ENCODE assay signal across 37 cellular contexts in the genomic region with DNA sequence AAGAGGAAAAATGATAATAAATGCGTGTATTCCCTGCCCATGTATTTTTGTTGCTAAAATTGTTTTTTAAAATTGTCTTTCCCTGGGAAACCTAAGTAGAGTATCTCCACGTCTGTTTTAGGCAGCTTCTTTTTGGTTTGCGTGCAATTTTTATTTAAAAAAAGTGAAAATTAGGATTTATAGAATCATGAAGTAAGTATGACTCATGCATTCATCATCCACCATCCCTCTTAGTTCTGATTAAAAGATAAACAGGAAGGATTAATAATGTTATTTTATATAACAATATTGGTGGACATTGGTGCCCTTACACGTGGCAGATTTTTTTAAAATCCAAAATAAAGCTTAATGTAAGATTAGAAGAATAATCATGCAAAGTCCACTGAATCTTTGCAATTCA.
"Had no signal": no experiment of that assay in that cellular context is flagged by ENCODE, and none has a peak within 500 bp of the region (broad histone marks: within the 10 kb centered on the region; RNA-seq: fewer than 3 reads in every experiment).

No MANE protein-coding gene starts in this region.

- H3K27ac ChIP-seq: adrenal gland, body of pancreas, brain microvascular endothelial cell, breast epithelium, VCaP had no signal

- H3K36me3 ChIP-seq: adrenal gland, brain microvascular endothelial cell, breast epithelium had no signal

- H3K27me3 Mint-ChIP-seq: activated CD4-positive, alpha-beta memory T cell treated with anti-CD3 and anti-CD28 coated beads for 36 hours; activated CD8-positive, alpha-beta T cell treated with anti-CD3 and anti-CD28 coated beads for 36 hours; activated naive CD8-positive, alpha-beta T cell treated with anti-CD3 and anti-CD28 coated beads for 36 hours had no signal

- DNase-seq: activated B cell treated with CpG ODN at 0.5 μM for 24 hours; activated CD4-positive, alpha-beta memory T cell treated with anti-CD3 and anti-CD28 coated beads for 36 hours; activated CD4-positive, alpha-beta T cell treated with anti-CD3 and anti-CD28 coated beads for 4 hours; activated CD4-positive, alpha-beta T cell treated with anti-CD3 and anti-CD28 coated beads, Interleukin-2, amount 10 ng/mL, durations not matched to agents 24 days and 14 days; activated CD4-positive, alpha-beta T cell treated with anti-CD3 and anti-CD28 coated beads, Interleukin-2, amount 50 U/mL, for 1 hour; activated CD4-positive, alpha-beta T cell treated with anti-CD3 and anti-CD28 coated beads, Interleukin-2, amount 50 U/mL, for 4 hours; activated CD4-positive, CD25-positive, alpha-beta regulatory T cell treated with anti-CD3 and anti-CD28 coated beads, Interleukin-2, amount 50 U/mL, for 72 hours; activated CD8-positive, alpha-beta memory T cell treated with anti-CD3 and anti-CD28 coated beads, Interleukin-2, amount 50 U/mL, for 4 hours; activated CD8-positive, alpha-beta T cell treated with anti-CD3 and anti-CD28 coated beads for 36 hours; activated effector memory CD4-positive, alpha-beta T cell treated with anti-CD3 and anti-CD28 coated beads, Interleukin-2, amount 50 U/mL, for 16 hours; activated gamma-delta T cell treated with Interleukin-2 at 50 U/mL for 16 hours; activated naive CD4-positive, alpha-beta T cell; activated naive CD4-positive, alpha-beta T cell treated with anti-CD3 and anti-CD28 coated beads for 36 hours; activated naive CD4-positive, alpha-beta T cell treated with anti-CD3 and anti-CD28 coated beads, Interleukin-2, amount 50 U/mL, for 16 hours; activated naive CD8-positive, alpha-beta T cell treated with anti-CD3 and anti-CD28 coated beads for 36 hours; activated T-cell treated with anti-CD3 and anti-CD28 coated beads for 4 hours; activated T-cell treated with anti-CD3 and anti-CD28 coated beads, Interleukin-2, amount 50 U/mL, for 1 hour; activated T-cell treated with anti-CD3 and anti-CD28 coated beads, Interleukin-2, amount 50 U/mL, for 4 hours; activated T-cell treated with anti-CD3 and anti-CD28 coated beads, Interleukin-2, amount 50 U/mL, for 72 hours; adrenal gland; amniotic stem cell; aorta; body of pancreas; brain microvascular endothelial cell; central memory CD4-positive, alpha-beta T cell; T-helper 1 cell; T-helper 2 cell; T-helper 9 cell had no signal

- H3K4me1 ChIP-seq: adrenal gland, body of pancreas, breast epithelium had no signal

- ATAC-seq: activated CD8-positive, alpha-beta T cell treated with anti-CD3 and anti-CD28 coated beads for 36 hours; activated naive CD4-positive, alpha-beta T cell treated with anti-CD3 and anti-CD28 coated beads, Interleukin-2, amount 50 U/mL, for 72 hours; activated T-cell treated with anti-CD3 and anti-CD28 coated beads, Interleukin-2, amount 50 U/mL, for 4 hours; activated T-cell treated with anti-CD3 and anti-CD28 coated beads, Interleukin-2, amount 50 U/mL, for 72 hours; activated T-helper 17 cell treated with anti-CD3 and anti-CD28 coated beads, Interleukin-2, amount 50 U/mL, for 72 hours; body of pancreas had no signal

- H3K9me3 ChIP-seq: adrenal gland, body of pancreas, breast epithelium had no signal

- H3K27ac Mint-ChIP-seq: activated B cell treated with CpG ODN at 0.5 μM for 24 hours; activated CD4-positive, alpha-beta memory T cell treated with anti-CD3 and anti-CD28 coated beads for 36 hours; activated CD4-positive, alpha-beta T cell treated with anti-CD3 and anti-CD28 coated beads, Interleukin-2, amount 10 ng/mL, durations not matched to agents 24 days and 14 days; activated CD8-positive, alpha-beta T cell treated with anti-CD3 and anti-CD28 coated beads for 36 hours; activated naive CD4-positive, alpha-beta T cell treated with anti-CD3 and anti-CD28 coated beads for 36 hours; activated naive CD4-positive, alpha-beta T cell treated with anti-CD3 and anti-CD28 coated beads, Interleukin-2, amount 50 U/mL, for 72 hours; activated naive CD8-positive, alpha-beta T cell treated with anti-CD3 and anti-CD28 coated beads for 36 hours; activated T-cell treated with anti-CD3 and anti-CD28 coated beads, Interleukin-2, amount 50 U/mL, for 72 hours; activated T-helper 1 cell treated with anti-CD3 and anti-CD28 coated beads, Interleukin-12 subunit alpha, Interleukin-12 subunit beta, Interleukin-2, Interleukin-4 antibody, amounts not matched to agents 30 ng/mL and 10 ng/mL and 1 ng/mL, durations not matched to agents 14 hours and 24 hours and 36 hours; activated T-helper 17 cell treated with anti-CD3 and anti-CD28 coated beads, Interleukin-2, amount 50 U/mL, for 72 hours; T-helper 1 cell treated with Interleukin-12 subunit alpha and Interleukin-12 subunit beta and Interleukin-4 antibody, amounts not matched to agents 30 μg/mL and 1 μg/mL, for 36 hours; T-helper 2 cell treated with Interferon-gamma antibody and Interleukin-4, amounts not matched to agents 5 μg/mL and 100 μg/mL, for 36 hours had no signal

- H3K9me3 Mint-ChIP-seq: activated B cell treated with CpG ODN at 0.5 μM for 24 hours; activated CD4-positive, alpha-beta memory T cell treated with anti-CD3 and anti-CD28 coated beads for 36 hours; activated CD4-positive, alpha-beta T cell treated with anti-CD3 and anti-CD28 coated beads, Interleukin-2, amount 10 ng/mL, durations not matched to agents 24 days and 14 days; activated CD8-positive, alpha-beta T cell treated with anti-CD3 and anti-CD28 coated beads for 36 hours; activated naive CD4-positive, alpha-beta T cell treated with anti-CD3 and anti-CD28 coated beads for 36 hours; activated naive CD4-positive, alpha-beta T cell treated with anti-CD3 and anti-CD28 coated beads, Interleukin-2, amount 50 U/mL, for 72 hours; activated naive CD8-positive, alpha-beta T cell treated with anti-CD3 and anti-CD28 coated beads for 36 hours; activated T-cell treated with anti-CD3 and anti-CD28 coated beads, Interleukin-2, amount 50 U/mL, for 4 hours; activated T-cell treated with anti-CD3 and anti-CD28 coated beads, Interleukin-2, amount 50 U/mL, for 72 hours; activated T-helper 1 cell treated with anti-CD3 and anti-CD28 coated beads, Interleukin-12 subunit alpha, Interleukin-12 subunit beta, Interleukin-2, Interleukin-4 antibody, amounts not matched to agents 30 ng/mL and 10 ng/mL and 1 ng/mL, durations not matched to agents 14 hours and 24 hours and 36 hours; activated T-helper 17 cell treated with anti-CD3 and anti-CD28 coated beads, Interleukin-2, amount 50 U/mL, for 72 hours; T-helper 1 cell treated with Interleukin-12 subunit alpha and Interleukin-12 subunit beta and Interleukin-4 antibody, amounts not matched to agents 30 μg/mL and 1 μg/mL, for 36 hours; T-helper 2 cell treated with Interferon-gamma antibody and Interleukin-4, amounts not matched to agents 5 μg/mL and 100 μg/mL, for 36 hours had no signal

- H3K4me3 ChIP-seq: adrenal gland, body of pancreas, breast epithelium had no signal

- FAIRE-seq: astrocyte, TTC549 had no signal

- H3K4me3 Mint-ChIP-seq: activated B cell treated with CpG ODN at 0.5 μM for 24 hours; activated CD4-positive, alpha-beta memory T cell treated with anti-CD3 and anti-CD28 coated beads for 36 hours; activated CD4-positive, alpha-beta T cell treated with anti-CD3 and anti-CD28 coated beads, Interleukin-2, amount 10 ng/mL, durations not matched to agents 24 days and 14 days; activated CD8-positive, alpha-beta T cell treated with anti-CD3 and anti-CD28 coated beads for 36 hours; activated naive CD4-positive, alpha-beta T cell treated with anti-CD3 and anti-CD28 coated beads for 36 hours; activated naive CD8-positive, alpha-beta T cell treated with anti-CD3 and anti-CD28 coated beads for 36 hours; activated T-cell treated with anti-CD3 and anti-CD28 coated beads, Interleukin-2, amount 50 U/mL, for 4 hours; activated T-cell treated with anti-CD3 and anti-CD28 coated beads, Interleukin-2, amount 50 U/mL, for 72 hours; activated T-helper 1 cell treated with anti-CD3 and anti-CD28 coated beads, Interleukin-12 subunit alpha, Interleukin-12 subunit beta, Interleukin-2, Interleukin-4 antibody, amounts not matched to agents 30 ng/mL and 10 ng/mL and 1 ng/mL, durations not matched to agents 14 hours and 24 hours and 36 hours; activated T-helper 17 cell treated with anti-CD3 and anti-CD28 coated beads, Interleukin-2, amount 50 U/mL, for 72 hours; T-helper 1 cell treated with Interleukin-12 subunit alpha and Interleukin-12 subunit beta and Interleukin-4 antibody, amounts not matched to agents 30 μg/mL and 1 μg/mL, for 36 hours; T-helper 2 cell treated with Interferon-gamma antibody and Interleukin-4, amounts not matched to agents 5 μg/mL and 100 μg/mL, for 36 hours had no signal

- H3K4me1 Mint-ChIP-seq: activated B cell treated with CpG ODN at 0.5 μM for 24 hours; activated CD4-positive, alpha-beta T cell treated with anti-CD3 and anti-CD28 coated beads, Interleukin-2, amount 10 ng/mL, durations not matched to agents 24 days and 14 days; activated naive CD8-positive, alpha-beta T cell treated with anti-CD3 and anti-CD28 coated beads for 36 hours; activated T-helper 17 cell treated with anti-CD3 and anti-CD28 coated beads, Interleukin-2, amount 50 U/mL, for 72 hours had no signal

- H3K36me3 Mint-ChIP-seq: activated CD4-positive, alpha-beta memory T cell treated with anti-CD3 and anti-CD28 coated beads for 36 hours; activated naive CD4-positive, alpha-beta T cell treated with anti-CD3 and anti-CD28 coated beads, Interleukin-2, amount 50 U/mL, for 72 hours; activated naive CD8-positive, alpha-beta T cell treated with anti-CD3 and anti-CD28 coated beads for 36 hours had no signal

- H3K27me3 ChIP-seq: adrenal gland, body of pancreas, brain microvascular endothelial cell, breast epithelium had no signal
